Comparison of ENCODE assay signal across 8 cellular contexts in the genomic region with DNA sequence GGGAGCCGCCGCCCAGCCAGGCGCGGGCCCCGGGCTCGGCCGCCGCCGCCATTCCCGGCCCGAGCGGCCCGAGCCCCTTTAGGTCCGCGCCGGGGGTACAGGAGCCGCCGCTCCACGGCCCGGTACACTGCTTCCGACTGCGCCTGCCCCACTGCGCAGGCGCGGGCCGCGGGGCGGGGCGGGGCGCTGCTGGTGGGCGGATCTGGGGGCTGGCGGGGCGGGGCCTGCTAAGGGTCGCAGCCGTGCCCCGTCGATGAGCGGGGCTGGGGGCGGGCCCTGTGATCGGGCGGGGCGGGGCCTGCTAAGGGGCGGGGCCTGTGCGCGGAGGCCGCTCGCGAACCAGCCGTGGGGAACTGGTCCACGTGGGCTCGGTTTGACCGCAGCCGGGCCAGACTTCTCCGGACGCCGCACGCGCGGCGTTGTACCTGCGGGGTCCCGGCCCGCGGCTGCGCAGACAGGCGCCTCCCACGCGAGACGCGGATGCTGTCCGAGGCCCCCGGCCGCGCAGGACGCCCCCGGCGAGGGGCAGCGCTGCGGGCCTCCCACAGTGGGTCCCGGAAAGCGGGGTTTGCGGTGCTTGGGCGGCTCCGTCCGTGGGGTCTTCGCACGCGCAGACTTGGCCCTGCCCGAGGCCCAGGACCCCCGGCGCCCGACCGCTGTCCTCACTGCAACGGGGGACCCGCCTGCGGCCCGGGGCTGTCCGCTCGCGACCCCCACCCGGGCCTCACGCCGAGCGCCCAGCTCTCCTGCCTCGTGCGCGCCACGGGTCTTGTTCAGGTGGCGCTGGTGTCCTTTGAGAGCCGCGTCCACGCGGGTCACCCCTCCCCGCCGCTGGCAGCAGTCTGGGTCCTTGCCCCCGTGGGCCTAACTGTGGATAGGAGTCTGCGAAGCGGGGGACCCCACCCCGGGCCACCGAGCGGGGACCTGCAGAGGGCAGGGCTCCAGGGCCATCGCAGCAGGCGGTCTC. TPM values are rescaled to one million over a fixed set of nuclear protein-coding genes. Genes with fewer than 3 reads are reported as not detected.
DNase-seq lines count a peak whose midpoint lies in the region; ATAC-seq, FAIRE-seq and TF ChIP-seq lines count a peak whose summit lies in the region.

A gene with protein sequence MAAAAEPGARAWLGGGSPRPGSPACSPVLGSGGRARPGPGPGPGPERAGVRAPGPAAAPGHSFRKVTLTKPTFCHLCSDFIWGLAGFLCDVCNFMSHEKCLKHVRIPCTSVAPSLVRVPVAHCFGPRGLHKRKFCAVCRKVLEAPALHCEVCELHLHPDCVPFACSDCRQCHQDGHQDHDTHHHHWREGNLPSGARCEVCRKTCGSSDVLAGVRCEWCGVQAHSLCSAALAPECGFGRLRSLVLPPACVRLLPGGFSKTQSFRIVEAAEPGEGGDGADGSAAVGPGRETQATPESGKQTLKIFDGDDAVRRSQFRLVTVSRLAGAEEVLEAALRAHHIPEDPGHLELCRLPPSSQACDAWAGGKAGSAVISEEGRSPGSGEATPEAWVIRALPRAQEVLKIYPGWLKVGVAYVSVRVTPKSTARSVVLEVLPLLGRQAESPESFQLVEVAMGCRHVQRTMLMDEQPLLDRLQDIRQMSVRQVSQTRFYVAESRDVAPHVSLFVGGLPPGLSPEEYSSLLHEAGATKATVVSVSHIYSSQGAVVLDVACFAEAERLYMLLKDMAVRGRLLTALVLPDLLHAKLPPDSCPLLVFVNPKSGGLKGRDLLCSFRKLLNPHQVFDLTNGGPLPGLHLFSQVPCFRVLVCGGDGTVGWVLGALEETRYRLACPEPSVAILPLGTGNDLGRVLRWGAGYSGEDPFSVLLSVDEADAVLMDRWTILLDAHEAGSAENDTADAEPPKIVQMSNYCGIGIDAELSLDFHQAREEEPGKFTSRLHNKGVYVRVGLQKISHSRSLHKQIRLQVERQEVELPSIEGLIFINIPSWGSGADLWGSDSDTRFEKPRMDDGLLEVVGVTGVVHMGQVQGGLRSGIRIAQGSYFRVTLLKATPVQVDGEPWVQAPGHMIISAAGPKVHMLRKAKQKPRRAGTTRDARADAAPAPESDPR (minus strand): TSS at position 139 of the 967 bp plus-strand sequence. CDS start 87 bp downstream, at position 52.

- TF ChIP-seq POLR2A in endothelial cell of umbilical vein (IDR thresholded peaks at IDR 0.05; ENCODE audit: low read depth, low read length): no peak

- peak; percentile 58 for FAIRE-seq in endothelial cell of umbilical vein (lab: Jason Lieb, UNC)

- H3K4me1 ChIP-seq in endothelial cell of umbilical vein (ENCODE audit: control insufficient read depth, extremely low read depth, insufficient read depth, low read length): peaks cover 11% of the 10 kb centered on the region

- DNase-seq in NCI-H748 (lab: John Stamatoyannopoulos, UW; ENCODE audit: unreplicated experiment) (peak; percentile 9), NCI-H748 treated with DMSO at 0.1 percent for 48 hours (lab: John Stamatoyannopoulos, UW) (no peak), NOMO-1 treated with DMSO at 0.1 percent for 48 hours (lab: John Stamatoyannopoulos, UW; ENCODE audit: unreplicated experiment) (peak; percentile 64), endothelial cell of umbilical vein (ENCODE audit: low read depth, low spot score) (peak; percentile 82), middle frontal gyrus (ENCODE audit: extremely low spot score, low spot score) (peak; percentile 76)
- peak; percentile 49 for DNase-seq in activated CD8-positive, alpha-beta memory T cell treated with anti-CD3 and anti-CD28 coated beads, Interleukin-2, amount 50 U/mL, for 24 hours (ENCODE audit: extremely low read depth)
- DNase-seq in stimulated activated CD8-positive, alpha-beta memory T cell treated with anti-CD3 and anti-CD28 coated beads, Interleukin-15, amount 100 ng/mL, for 4 hours (ENCODE audit: low read depth in 2 of 2): peak; percentile 71 to 88

- CTCF ChIA-PET in endothelial cell of umbilical vein (lab: Charles Lee): interaction anchor here (1.0 kb wide), 1 partner anchor 13 kb away, joined by 5 read pairs; a partner anchor contains a TSS

- dilution Hi-C loops in endothelial cell of umbilical vein (cut with MboI; ENCODE audit: extremely low pct_ligation_motif_present, low sequenced_read_pairs): no loop called here

- no peaks in the 10 kb centered on the region for H3K27me3 ChIP-seq in endothelial cell of umbilical vein (ENCODE audit: control insufficient read depth in 2 of 2, insufficient read depth in 2 of 2, low read length in 2 of 2)

- intact Hi-C loops in endothelial cell of umbilical vein (cut with micrococcal nuclease): loop anchor here (1.0 to 2.0 kb wide), 2 partner anchors 13 to 41 kb away; a partner anchor contains a TSS

- TF ChIP-seq CTCF in endothelial cell of umbilical vein (IDR thresholded peaks at IDR 0.05; ENCODE audit: extremely low read depth in 1 of 2, insufficient read depth in 1 of 2, low read depth in 1 of 2, low read length in 2 of 2): no peak

- peak within 1 kb of the TSS; percentile 85 for H3K4me2 ChIP-seq in endothelial cell of umbilical vein (ENCODE audit: insufficient read depth, low read length)

- POLR2A ChIA-PET in endothelial cell of umbilical vein (lab: Charles Lee): no interaction called here

- H3K9me3 ChIP-seq in endothelial cell of umbilical vein (replicated peaks; ENCODE audit: control insufficient read depth, insufficient read depth, low read length): no peaks in the 10 kb centered on the region

- no peaks in the 10 kb centered on the region for H3K79me2 ChIP-seq in endothelial cell of umbilical vein (ENCODE audit: control insufficient read depth, insufficient read depth, low read length)

- no peak within 1 kb of the TSS for H3K27ac ChIP-seq in endothelial cell of umbilical vein (ENCODE audit: insufficient read depth, low read depth, low read length)

- peak within 1 kb of the TSS; percentile 90 for H2AFZ ChIP-seq in endothelial cell of umbilical vein (ENCODE audit: low read depth, low read length)

- H3K9me1 ChIP-seq in endothelial cell of umbilical vein (replicated peaks; ENCODE audit: control insufficient read depth, extremely low read depth, insufficient read depth, low read length): no peaks in the 10 kb centered on the region

- BruUV-seq in endothelial cell of umbilical vein (replicated peaks; lab: Mats Ljungman, UMichigan): no TSS peak

- peak within 1 kb of the TSS; percentile 62 to 95 (median 87) for H3K4me3 ChIP-seq in endothelial cell of umbilical vein (replicated peaks in 1 of 3; ENCODE audit: insufficient read depth in 1 of 3, low read depth in 1 of 3, low read length in 3 of 3)

- H4K20me1 ChIP-seq in endothelial cell of umbilical vein (replicated peaks; ENCODE audit: control insufficient read depth, extremely low read depth, insufficient read depth, low read length): no peaks in the 10 kb centered on the region

- H3K36me3 ChIP-seq in endothelial cell of umbilical vein (ENCODE audit: control insufficient read depth in 2 of 2, extremely low read depth in 1 of 2, insufficient read depth in 2 of 2, low read length in 2 of 2): no peaks in the 10 kb centered on the region

- H3K9ac ChIP-seq in endothelial cell of umbilical vein (replicated peaks; ENCODE audit: extremely low read depth, insufficient read depth, low read length): peak within 1 kb of the TSS; percentile 12

- peak; percentile 67 for ATAC-seq in HG03066 (IDR thresholded peaks at IDR 0.05; ENCODE audit: low read depth, unreplicated experiment)

TF ChIP-seq in endothelial cell of umbilical vein, 7 proteins besides CTCF, POLR2A, EP300 and RAD21:
- no peak for TF ChIP-seq MYC (IDR thresholded peaks at IDR 0.05; ENCODE audit: low read depth, low read length)
- no peak for TF ChIP-seq FOS (IDR thresholded peaks at IDR 0.05; ENCODE audit: borderline replicate concordance, insufficient read depth, low read length)
- no peak for TF ChIP-seq EZH2 (IDR thresholded peaks at IDR 0.05; ENCODE audit: borderline replicate concordance, low read depth, low read length, severe bottlenecking)
- TF ChIP-seq, protein P1, sequence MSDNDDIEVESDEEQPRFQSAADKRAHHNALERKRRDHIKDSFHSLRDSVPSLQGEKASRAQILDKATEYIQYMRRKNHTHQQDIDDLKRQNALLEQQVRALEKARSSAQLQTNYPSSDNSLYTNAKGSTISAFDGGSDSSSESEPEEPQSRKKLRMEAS (IDR thresholded peaks at IDR 0.05; ENCODE audit: insufficient read depth, insufficient read length): no peak
- TF ChIP-seq GATA2 (IDR thresholded peaks at IDR 0.05; ENCODE audit: insufficient read depth, insufficient read length, low read depth, low read length): no peak
- TF ChIP-seq JUN (IDR thresholded peaks at IDR 0.05; ENCODE audit: borderline replicate concordance, insufficient read depth, insufficient read length, low read depth): no peak
- TF ChIP-seq POLR2AphosphoS5 (IDR thresholded peaks at IDR 0.05; ENCODE audit: insufficient read depth, low read depth, low read length): no peak

RNA-seq across cellular contexts. Expression of the gene that starts here (rescaled TPM):
- total RNA-seq in endothelial cell of umbilical vein: 20.2 and 20.4 TPM in 2 replicates
- polyA plus RNA-seq in endothelial cell of umbilical vein: 15.8 and 18.3 TPM in 2 replicates
- 7.2 and 12.3 TPM in 2 replicates for polyA plus RNA-seq in endothelial cell of umbilical vein (2011; cell fraction: cytosol; rRNA removed)
- polyA plus RNA-seq in endothelial cell of umbilical vein (2011; cell fraction: nucleus; rRNA removed): 64.3 and 74.9 TPM in 2 replicates
- polyA plus RNA-seq in endothelial cell of umbilical vein (2012): 9.3 and 13.6 TPM in 2 replicates
- 8.7 and 12.7 TPM in 2 replicates for polyA minus RNA-seq in endothelial cell of umbilical vein
- 1.8 TPM for polyA minus RNA-seq in endothelial cell of umbilical vein (2011; cell fraction: cytosol; rRNA and poly(A)+ RNA removed)
- polyA minus RNA-seq in endothelial cell of umbilical vein (2011; cell fraction: nucleus; rRNA and poly(A)+ RNA removed): 12.3 and 21.8 TPM in 2 replicates
